In genomic region chr9:128129976-128130590, GRCh38 we compare ENCODE assay signal across 9 cellular contexts. TPM values are rescaled to one million over a fixed set of nuclear protein-coding genes. Genes with fewer than 3 reads are reported as not detected.
DNase-seq lines count a peak whose midpoint lies in the region; ATAC-seq and TF ChIP-seq lines count a peak whose summit lies in the region.
"Not testable (repeated sequence)": the region's sequence is repeated elsewhere in the genome, so short reads cannot be mapped to it uniquely, and the experiment has no call there.
"Had no signal": no experiment of that assay in that cellular context is flagged by ENCODE, and none has a peak within 500 bp of the region (broad histone marks: within the 10 kb centered on the region; RNA-seq: fewer than 3 reads in every experiment).

No MANE protein-coding gene starts in this region.

- peaks cover 59% of the 10 kb centered on the region for H3K4me1 ChIP-seq in left ventricle myocardium inferior
- peaks cover 53 to 64% of the 10 kb centered on the region in 2 experiments for H3K4me1 ChIP-seq in neutrophil (ENCODE audit: control insufficient read depth in 1 of 2, insufficient read depth in 1 of 2, low read depth in 1 of 2, low read length in 1 of 2)

- not testable (repeated sequence) for H3K9me3 ChIP-seq in left ventricle myocardium inferior (replicated peaks); neutrophil

- not testable (repeated sequence) for ATAC-seq in activated B cell treated with CpG ODN at 0.5 μM for 24 hours (ENCODE audit: low read depth)

- peak overlapping the region; percentile 72 for H3K27ac Mint-ChIP-seq in activated B cell treated with CpG ODN at 0.5 μM for 24 hours
- H3K27ac Mint-ChIP-seq in activated T-helper 1 cell treated with anti-CD3 and anti-CD28 coated beads, Interleukin-12 subunit alpha, Interleukin-12 subunit beta, Interleukin-2, Interleukin-4 antibody, amounts not matched to agents 30 ng/mL and 10 ng/mL and 1 ng/mL, durations not matched to agents 14 hours and 24 hours and 36 hours = not testable (repeated sequence)

- not testable (repeated sequence) for DNase-seq in AG10803 (ENCODE audit: low read depth); cardiac fibroblast (ENCODE audit: low read depth in 2 of 2)
- peak; percentile 41 for DNase-seq in activated B cell treated with CpG ODN at 0.5 μM for 24 hours
- DNase-seq in activated T-helper 1 cell treated with anti-CD3 and anti-CD28 coated beads, Interleukin-12 subunit alpha, Interleukin-12 subunit beta, Interleukin-2, Interleukin-4 antibody, amounts not matched to agents 30 ng/mL and 10 ng/mL and 1 ng/mL, durations not matched to agents 14 hours and 24 hours and 36 hours (ENCODE audit: low spot score) = peak; percentile 37
- DNase-seq in left ventricle myocardium inferior = peak; percentile 60
- peak; percentile 27 for DNase-seq in stimulated activated CD8-positive, alpha-beta memory T cell treated with anti-CD3 and anti-CD28 coated beads, Interleukin-12 subunit alpha, Interleukin-12 subunit beta, amount 100 ng/mL, for 4 hours (ENCODE audit: low read depth)

- H3K9me3 Mint-ChIP-seq in activated B cell treated with CpG ODN at 0.5 μM for 24 hours; activated T-helper 1 cell treated with anti-CD3 and anti-CD28 coated beads, Interleukin-12 subunit alpha, Interleukin-12 subunit beta, Interleukin-2, Interleukin-4 antibody, amounts not matched to agents 30 ng/mL and 10 ng/mL and 1 ng/mL, durations not matched to agents 14 hours and 24 hours and 36 hours: not testable (repeated sequence)

- POLR2A ChIA-PET in activated B cell treated with CpG ODN at 0.5 μM for 24 hours (lab: Charles Lee) = interaction anchor here (0.6 to 2.7 kb wide), 3 partner anchors 13 to 183 kb away, joined by 5 to 16 read pairs (median 7); no protein-coding TSS in a partner anchor

- peaks cover 31% of the 10 kb centered on the region for H3K4me1 Mint-ChIP-seq in activated B cell treated with CpG ODN at 0.5 μM for 24 hours
- peaks cover 36% of the 10 kb centered on the region for H3K4me1 Mint-ChIP-seq in activated T-helper 1 cell treated with anti-CD3 and anti-CD28 coated beads, Interleukin-12 subunit alpha, Interleukin-12 subunit beta, Interleukin-2, Interleukin-4 antibody, amounts not matched to agents 30 ng/mL and 10 ng/mL and 1 ng/mL, durations not matched to agents 14 hours and 24 hours and 36 hours (ENCODE audit: low read depth)

- H3K27ac ChIP-seq in left ventricle myocardium inferior (replicated peaks) = not testable (repeated sequence)
- H3K27ac ChIP-seq in neutrophil = peak overlapping the region; percentile 91

- TF ChIP-seq EP300 in Ishikawa (IDR thresholded peaks at IDR 0.05; ENCODE audit: borderline replicate concordance) = not testable (repeated sequence)

- H3K36me3 Mint-ChIP-seq in activated B cell treated with CpG ODN at 0.5 μM for 24 hours (ENCODE audit: low read depth); activated T-helper 1 cell treated with anti-CD3 and anti-CD28 coated beads, Interleukin-12 subunit alpha, Interleukin-12 subunit beta, Interleukin-2, Interleukin-4 antibody, amounts not matched to agents 30 ng/mL and 10 ng/mL and 1 ng/mL, durations not matched to agents 14 hours and 24 hours and 36 hours (ENCODE audit: low read depth): not testable (repeated sequence)

- peak overlapping the region; percentile 65 for H3K4me3 Mint-ChIP-seq in activated B cell treated with CpG ODN at 0.5 μM for 24 hours
- peak overlapping the region; percentile 65 for H3K4me3 Mint-ChIP-seq in activated T-helper 1 cell treated with anti-CD3 and anti-CD28 coated beads, Interleukin-12 subunit alpha, Interleukin-12 subunit beta, Interleukin-2, Interleukin-4 antibody, amounts not matched to agents 30 ng/mL and 10 ng/mL and 1 ng/mL, durations not matched to agents 14 hours and 24 hours and 36 hours

- intact Hi-C loops in activated B cell treated with CpG ODN at 0.5 μM for 24 hours (cut with micrococcal nuclease) = loop anchor here (2.0 to 10.0 kb wide), 6 partner anchors 61 to 951 kb away; partner anchors contain the start of genes CIZ1, COQ4, DOLPP1 and FPGS
- intact Hi-C loops in activated T-helper 1 cell treated with anti-CD3 and anti-CD28 coated beads, Interleukin-12 subunit alpha, Interleukin-12 subunit beta, Interleukin-2, Interleukin-4 antibody, amounts not matched to agents 30 ng/mL and 10 ng/mL and 1 ng/mL, durations not matched to agents 14 hours and 24 hours and 36 hours (cut with micrococcal nuclease) = loop anchor here (2.0 kb wide), 1 partner anchor 61 kb away; the partner anchor contains the start of gene CIZ1
- intact Hi-C loops in left ventricle myocardium inferior (cut with micrococcal nuclease) = not testable (repeated sequence)

- TF ChIP-seq CTCF in AG10803 (conservative IDR thresholded peaks at IDR 0.05; ENCODE audit: low read length) (peak; percentile 14; the same call in 1 of the 2 replicates), cardiac fibroblast (IDR thresholded peaks at IDR 0.05; ENCODE audit: low read depth, low read length) (peak; percentile 10), left ventricle myocardium inferior (IDR thresholded peaks at IDR 0.05; ENCODE audit: borderline replicate concordance) (peak; percentile 61), neutrophil (IDR thresholded peaks at IDR 0.05) (peak; percentile 75)
- not testable (repeated sequence) for TF ChIP-seq CTCF in activated B cell treated with CpG ODN at 0.5 μM for 24 hours (IDR thresholded peaks at IDR 0.05)

- not testable (repeated sequence) for H3K4me3 ChIP-seq in AG10803 (ENCODE audit: low read length); cardiac fibroblast (replicated peaks in 1 of 2; ENCODE audit: low read depth in 2 of 2, low read length in 2 of 2); left ventricle myocardium inferior; neutrophil (ENCODE audit: low read depth in 1 of 2, low read length in 1 of 2)

- CTCF ChIA-PET in activated B cell treated with CpG ODN at 0.5 μM for 24 hours (lab: Charles Lee) = not testable (repeated sequence)

- H3K36me3 ChIP-seq in left ventricle myocardium inferior, neutrophil: not testable (repeated sequence)

- not testable (repeated sequence) for H3K27me3 Mint-ChIP-seq in activated B cell treated with CpG ODN at 0.5 μM for 24 hours
- H3K27me3 Mint-ChIP-seq in activated T-helper 1 cell treated with anti-CD3 and anti-CD28 coated beads, Interleukin-12 subunit alpha, Interleukin-12 subunit beta, Interleukin-2, Interleukin-4 antibody, amounts not matched to agents 30 ng/mL and 10 ng/mL and 1 ng/mL, durations not matched to agents 14 hours and 24 hours and 36 hours (ENCODE audit: insufficient read depth) = peaks cover 28% of the 10 kb centered on the region

- H3K27me3 ChIP-seq in left ventricle myocardium inferior (ENCODE audit: low read depth); neutrophil: not testable (repeated sequence)

- TF ChIP-seq RAD21 in Ishikawa (IDR thresholded peaks at IDR 0.05; ENCODE audit: low read depth) = peak; percentile 3; the same call in 1 of the 2 replicates

RNA-seq across cellular contexts. Expression of gene PTGES2, which starts 2.6 kb away (rescaled TPM):
- total RNA-seq in activated B cell treated with CpG ODN at 0.5 μM for 24 hours (86.7 and 89.2 TPM in 2 replicates), left ventricle myocardium inferior (141 TPM)
- total RNA-seq in activated T-helper 1 cell treated with anti-CD3 and anti-CD28 coated beads, Interleukin-12 subunit alpha, Interleukin-12 subunit beta, Interleukin-2, Interleukin-4 antibody, amounts not matched to agents 30 ng/mL and 10 ng/mL and 1 ng/mL, durations not matched to agents 14 hours and 24 hours and 36 hours = 87.7 and 89.2 TPM in 2 replicates

RNA-seq across cellular contexts. Expression of gene LCN2, which starts 19.2 kb away (rescaled TPM):
- total RNA-seq in activated B cell treated with CpG ODN at 0.5 μM for 24 hours = not detected in 2 replicates
- total RNA-seq in activated T-helper 1 cell treated with anti-CD3 and anti-CD28 coated beads, Interleukin-12 subunit alpha, Interleukin-12 subunit beta, Interleukin-2, Interleukin-4 antibody, amounts not matched to agents 30 ng/mL and 10 ng/mL and 1 ng/mL, durations not matched to agents 14 hours and 24 hours and 36 hours = not detected in 2 replicates
- total RNA-seq in left ventricle myocardium inferior = not detected
- total RNA-seq: SJSA1 had no signal

RNA-seq across cellular contexts. Expression of gene BBLN, which starts 30.0 kb away (rescaled TPM):
- 47.7 and 53.6 TPM in 2 replicates for total RNA-seq in activated B cell treated with CpG ODN at 0.5 μM for 24 hours
- total RNA-seq in activated T-helper 1 cell treated with anti-CD3 and anti-CD28 coated beads, Interleukin-12 subunit alpha, Interleukin-12 subunit beta, Interleukin-2, Interleukin-4 antibody, amounts not matched to agents 30 ng/mL and 10 ng/mL and 1 ng/mL, durations not matched to agents 14 hours and 24 hours and 36 hours = 97.3 and 106 TPM in 2 replicates
- total RNA-seq in left ventricle myocardium inferior = 52.5 TPM
